In the genomic region with DNA sequence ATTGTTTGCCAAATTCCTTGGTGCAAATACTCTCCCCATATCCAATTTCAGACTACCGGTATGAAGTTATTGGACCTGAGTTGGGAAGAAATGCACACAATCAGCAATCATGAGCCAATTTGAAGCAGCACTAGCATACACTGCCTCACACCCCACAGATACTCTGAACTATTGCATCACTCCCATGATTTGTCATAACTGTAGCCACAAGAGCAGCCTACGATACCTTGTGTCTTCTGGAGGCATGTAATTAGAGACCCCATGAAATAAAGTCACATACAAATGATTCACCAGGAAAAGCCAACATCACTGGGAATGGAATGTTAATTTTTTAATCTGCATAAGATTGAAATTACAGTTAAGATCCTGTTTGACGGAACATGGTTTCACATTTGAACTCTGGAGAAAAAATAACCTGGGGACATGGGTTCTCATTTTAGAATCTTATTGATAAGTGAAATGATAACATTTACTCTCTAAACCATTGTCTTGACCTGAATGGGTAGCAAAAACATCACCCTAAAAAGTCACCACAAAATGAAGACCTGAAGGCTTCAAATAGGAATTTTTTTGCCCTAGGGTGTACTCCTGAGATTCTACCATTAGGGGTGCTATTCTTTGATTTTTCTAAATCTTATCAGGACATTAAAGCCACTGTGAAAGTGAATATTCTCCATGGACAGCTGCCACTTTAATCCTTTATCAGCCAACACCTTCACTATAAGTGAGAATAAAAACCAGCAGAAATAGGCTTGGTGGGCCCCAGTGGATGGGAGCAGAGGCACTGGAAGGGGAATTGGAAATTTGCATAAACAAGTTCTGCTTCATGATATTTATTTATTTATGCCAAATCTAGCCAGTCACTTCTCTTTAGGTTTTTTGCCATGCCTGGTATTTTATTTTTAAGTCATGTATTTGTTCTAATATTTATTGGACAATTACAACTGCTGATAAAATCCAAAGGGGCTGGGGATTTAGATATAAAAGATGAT, we compare ENCODE assay signal across 1 cellular context.
TF ChIP-seq lines count a peak whose summit lies in the region.

No MANE protein-coding gene starts in this region.

TF ChIP-seq in K562, 482 proteins besides CTCF, POLR2A, EP300 and RAD21 (continued from another document and continues in another):
- no peak for TF ChIP-seq GTF2F1 (IDR thresholded peaks at IDR 0.05; ENCODE audit: low read depth, low read length)
- no peak for TF ChIP-seq HNRNPLL (IDR thresholded peaks at IDR 0.05; ENCODE audit: low read depth, low read length, poor library complexity, severe bottlenecking)
- TF ChIP-seq PHF8 (IDR thresholded peaks at IDR 0.05; ENCODE audit: borderline replicate concordance, low read length), result no peak
- TF ChIP-seq, protein P1, sequence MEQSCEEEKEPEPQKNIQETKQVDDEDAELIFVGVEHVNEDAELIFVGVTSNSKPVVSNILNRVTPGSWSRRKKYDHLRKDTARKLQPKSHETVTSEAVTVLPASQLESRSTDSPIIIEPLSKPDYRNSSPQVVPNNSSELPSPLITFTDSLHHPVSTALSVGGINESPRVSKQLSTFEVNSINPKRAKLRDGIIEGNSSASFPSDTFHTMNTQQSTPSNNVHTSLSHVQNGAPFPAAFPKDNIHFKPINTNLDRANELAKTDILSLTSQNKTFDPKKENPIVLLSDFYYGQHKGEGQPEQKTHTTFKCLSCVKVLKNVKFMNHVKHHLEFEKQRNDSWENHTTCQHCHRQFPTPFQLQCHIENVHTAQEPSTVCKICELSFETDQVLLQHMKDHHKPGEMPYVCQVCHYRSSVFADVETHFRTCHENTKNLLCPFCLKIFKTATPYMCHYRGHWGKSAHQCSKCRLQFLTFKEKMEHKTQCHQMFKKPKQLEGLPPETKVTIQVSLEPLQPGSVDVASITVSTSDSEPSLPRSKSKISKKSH (CRISPR knock-in tag; IDR thresholded peaks at IDR 0.05), result no peak
- no peak for TF ChIP-seq FOXA1 (IDR thresholded peaks at IDR 0.05; ENCODE audit: borderline replicate concordance)
- TF ChIP-seq RB1 (IDR thresholded peaks at IDR 0.05; ENCODE audit: low read depth), result no peak
- no peak for TF ChIP-seq HCFC1 (IDR thresholded peaks at IDR 0.05; ENCODE audit: low read depth, low read length)
- TF ChIP-seq MEIS2 (IDR thresholded peaks at IDR 0.05; ENCODE audit: partially characterized antibody), result peak; percentile 9
- peak; percentile 70 for TF ChIP-seq ATF7 (IDR thresholded peaks at IDR 0.05)
- TF ChIP-seq, protein P2, sequence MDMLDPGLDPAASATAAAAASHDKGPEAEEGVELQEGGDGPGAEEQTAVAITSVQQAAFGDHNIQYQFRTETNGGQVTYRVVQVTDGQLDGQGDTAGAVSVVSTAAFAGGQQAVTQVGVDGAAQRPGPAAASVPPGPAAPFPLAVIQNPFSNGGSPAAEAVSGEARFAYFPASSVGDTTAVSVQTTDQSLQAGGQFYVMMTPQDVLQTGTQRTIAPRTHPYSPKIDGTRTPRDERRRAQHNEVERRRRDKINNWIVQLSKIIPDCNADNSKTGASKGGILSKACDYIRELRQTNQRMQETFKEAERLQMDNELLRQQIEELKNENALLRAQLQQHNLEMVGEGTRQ (CRISPR knock-in tag; IDR thresholded peaks at IDR 0.05), result no peak
- no peak for TF ChIP-seq SRSF1 (IDR thresholded peaks at IDR 0.05; ENCODE audit: low read depth, low read length)
- TF ChIP-seq CBX5 (IDR thresholded peaks at IDR 0.05; ENCODE audit: borderline replicate concordance, low read depth), result 0 out of 2 replicates have a peak, but pooled peaks have one; percentile 2
- no peak for TF ChIP-seq ZZZ3 (IDR thresholded peaks at IDR 0.05)
- TF ChIP-seq, protein P3, sequence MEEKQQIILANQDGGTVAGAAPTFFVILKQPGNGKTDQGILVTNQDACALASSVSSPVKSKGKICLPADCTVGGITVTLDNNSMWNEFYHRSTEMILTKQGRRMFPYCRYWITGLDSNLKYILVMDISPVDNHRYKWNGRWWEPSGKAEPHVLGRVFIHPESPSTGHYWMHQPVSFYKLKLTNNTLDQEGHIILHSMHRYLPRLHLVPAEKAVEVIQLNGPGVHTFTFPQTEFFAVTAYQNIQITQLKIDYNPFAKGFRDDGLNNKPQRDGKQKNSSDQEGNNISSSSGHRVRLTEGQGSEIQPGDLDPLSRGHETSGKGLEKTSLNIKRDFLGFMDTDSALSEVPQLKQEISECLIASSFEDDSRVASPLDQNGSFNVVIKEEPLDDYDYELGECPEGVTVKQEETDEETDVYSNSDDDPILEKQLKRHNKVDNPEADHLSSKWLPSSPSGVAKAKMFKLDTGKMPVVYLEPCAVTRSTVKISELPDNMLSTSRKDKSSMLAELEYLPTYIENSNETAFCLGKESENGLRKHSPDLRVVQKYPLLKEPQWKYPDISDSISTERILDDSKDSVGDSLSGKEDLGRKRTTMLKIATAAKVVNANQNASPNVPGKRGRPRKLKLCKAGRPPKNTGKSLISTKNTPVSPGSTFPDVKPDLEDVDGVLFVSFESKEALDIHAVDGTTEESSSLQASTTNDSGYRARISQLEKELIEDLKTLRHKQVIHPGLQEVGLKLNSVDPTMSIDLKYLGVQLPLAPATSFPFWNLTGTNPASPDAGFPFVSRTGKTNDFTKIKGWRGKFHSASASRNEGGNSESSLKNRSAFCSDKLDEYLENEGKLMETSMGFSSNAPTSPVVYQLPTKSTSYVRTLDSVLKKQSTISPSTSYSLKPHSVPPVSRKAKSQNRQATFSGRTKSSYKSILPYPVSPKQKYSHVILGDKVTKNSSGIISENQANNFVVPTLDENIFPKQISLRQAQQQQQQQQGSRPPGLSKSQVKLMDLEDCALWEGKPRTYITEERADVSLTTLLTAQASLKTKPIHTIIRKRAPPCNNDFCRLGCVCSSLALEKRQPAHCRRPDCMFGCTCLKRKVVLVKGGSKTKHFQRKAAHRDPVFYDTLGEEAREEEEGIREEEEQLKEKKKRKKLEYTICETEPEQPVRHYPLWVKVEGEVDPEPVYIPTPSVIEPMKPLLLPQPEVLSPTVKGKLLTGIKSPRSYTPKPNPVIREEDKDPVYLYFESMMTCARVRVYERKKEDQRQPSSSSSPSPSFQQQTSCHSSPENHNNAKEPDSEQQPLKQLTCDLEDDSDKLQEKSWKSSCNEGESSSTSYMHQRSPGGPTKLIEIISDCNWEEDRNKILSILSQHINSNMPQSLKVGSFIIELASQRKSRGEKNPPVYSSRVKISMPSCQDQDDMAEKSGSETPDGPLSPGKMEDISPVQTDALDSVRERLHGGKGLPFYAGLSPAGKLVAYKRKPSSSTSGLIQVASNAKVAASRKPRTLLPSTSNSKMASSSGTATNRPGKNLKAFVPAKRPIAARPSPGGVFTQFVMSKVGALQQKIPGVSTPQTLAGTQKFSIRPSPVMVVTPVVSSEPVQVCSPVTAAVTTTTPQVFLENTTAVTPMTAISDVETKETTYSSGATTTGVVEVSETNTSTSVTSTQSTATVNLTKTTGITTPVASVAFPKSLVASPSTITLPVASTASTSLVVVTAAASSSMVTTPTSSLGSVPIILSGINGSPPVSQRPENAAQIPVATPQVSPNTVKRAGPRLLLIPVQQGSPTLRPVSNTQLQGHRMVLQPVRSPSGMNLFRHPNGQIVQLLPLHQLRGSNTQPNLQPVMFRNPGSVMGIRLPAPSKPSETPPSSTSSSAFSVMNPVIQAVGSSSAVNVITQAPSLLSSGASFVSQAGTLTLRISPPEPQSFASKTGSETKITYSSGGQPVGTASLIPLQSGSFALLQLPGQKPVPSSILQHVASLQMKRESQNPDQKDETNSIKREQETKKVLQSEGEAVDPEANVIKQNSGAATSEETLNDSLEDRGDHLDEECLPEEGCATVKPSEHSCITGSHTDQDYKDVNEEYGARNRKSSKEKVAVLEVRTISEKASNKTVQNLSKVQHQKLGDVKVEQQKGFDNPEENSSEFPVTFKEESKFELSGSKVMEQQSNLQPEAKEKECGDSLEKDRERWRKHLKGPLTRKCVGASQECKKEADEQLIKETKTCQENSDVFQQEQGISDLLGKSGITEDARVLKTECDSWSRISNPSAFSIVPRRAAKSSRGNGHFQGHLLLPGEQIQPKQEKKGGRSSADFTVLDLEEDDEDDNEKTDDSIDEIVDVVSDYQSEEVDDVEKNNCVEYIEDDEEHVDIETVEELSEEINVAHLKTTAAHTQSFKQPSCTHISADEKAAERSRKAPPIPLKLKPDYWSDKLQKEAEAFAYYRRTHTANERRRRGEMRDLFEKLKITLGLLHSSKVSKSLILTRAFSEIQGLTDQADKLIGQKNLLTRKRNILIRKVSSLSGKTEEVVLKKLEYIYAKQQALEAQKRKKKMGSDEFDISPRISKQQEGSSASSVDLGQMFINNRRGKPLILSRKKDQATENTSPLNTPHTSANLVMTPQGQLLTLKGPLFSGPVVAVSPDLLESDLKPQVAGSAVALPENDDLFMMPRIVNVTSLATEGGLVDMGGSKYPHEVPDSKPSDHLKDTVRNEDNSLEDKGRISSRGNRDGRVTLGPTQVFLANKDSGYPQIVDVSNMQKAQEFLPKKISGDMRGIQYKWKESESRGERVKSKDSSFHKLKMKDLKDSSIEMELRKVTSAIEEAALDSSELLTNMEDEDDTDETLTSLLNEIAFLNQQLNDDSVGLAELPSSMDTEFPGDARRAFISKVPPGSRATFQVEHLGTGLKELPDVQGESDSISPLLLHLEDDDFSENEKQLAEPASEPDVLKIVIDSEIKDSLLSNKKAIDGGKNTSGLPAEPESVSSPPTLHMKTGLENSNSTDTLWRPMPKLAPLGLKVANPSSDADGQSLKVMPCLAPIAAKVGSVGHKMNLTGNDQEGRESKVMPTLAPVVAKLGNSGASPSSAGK (IDR thresholded peaks at IDR 0.05), result peak; percentile 64
- TF ChIP-seq TCF7L2 (IDR thresholded peaks at IDR 0.05; ENCODE audit: low read depth, low read length), result no peak
- no peak for TF ChIP-seq SLC30A9 (CRISPR knock-in tag; IDR thresholded peaks at IDR 0.05)
- TF ChIP-seq MTA1 (IDR thresholded peaks at IDR 0.05; ENCODE audit: borderline replicate concordance), result no peak
- no peak for TF ChIP-seq ZBED1 (IDR thresholded peaks at IDR 0.05)
- no peak for TF ChIP-seq ZNF668 (CRISPR knock-in tag; IDR thresholded peaks at IDR 0.05)
- 0 out of 2 replicates have a peak, but pooled peaks have one; percentile 29 for TF ChIP-seq GABPA (tag; conservative IDR thresholded peaks at IDR 0.05; ENCODE audit: low read depth)
- TF ChIP-seq, protein P4, sequence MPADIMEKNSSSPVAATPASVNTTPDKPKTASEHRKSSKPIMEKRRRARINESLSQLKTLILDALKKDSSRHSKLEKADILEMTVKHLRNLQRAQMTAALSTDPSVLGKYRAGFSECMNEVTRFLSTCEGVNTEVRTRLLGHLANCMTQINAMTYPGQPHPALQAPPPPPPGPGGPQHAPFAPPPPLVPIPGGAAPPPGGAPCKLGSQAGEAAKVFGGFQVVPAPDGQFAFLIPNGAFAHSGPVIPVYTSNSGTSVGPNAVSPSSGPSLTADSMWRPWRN (IDR thresholded peaks at IDR 0.05; ENCODE audit: low read depth), result no peak
- TF ChIP-seq, protein P5, sequence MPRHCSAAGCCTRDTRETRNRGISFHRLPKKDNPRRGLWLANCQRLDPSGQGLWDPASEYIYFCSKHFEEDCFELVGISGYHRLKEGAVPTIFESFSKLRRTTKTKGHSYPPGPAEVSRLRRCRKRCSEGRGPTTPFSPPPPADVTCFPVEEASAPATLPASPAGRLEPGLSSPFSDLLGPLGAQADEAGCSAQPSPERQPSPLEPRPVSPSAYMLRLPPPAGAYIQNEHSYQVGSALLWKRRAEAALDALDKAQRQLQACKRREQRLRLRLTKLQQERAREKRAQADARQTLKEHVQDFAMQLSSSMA (CRISPR knock-in tag; IDR thresholded peaks at IDR 0.05), result no peak
- TF ChIP-seq TAF15 (IDR thresholded peaks at IDR 0.05; ENCODE audit: low read depth, low read length), result no peak
- TF ChIP-seq ZNF695 (CRISPR knock-in tag; IDR thresholded peaks at IDR 0.05), result no peak
- TF ChIP-seq, protein P6, sequence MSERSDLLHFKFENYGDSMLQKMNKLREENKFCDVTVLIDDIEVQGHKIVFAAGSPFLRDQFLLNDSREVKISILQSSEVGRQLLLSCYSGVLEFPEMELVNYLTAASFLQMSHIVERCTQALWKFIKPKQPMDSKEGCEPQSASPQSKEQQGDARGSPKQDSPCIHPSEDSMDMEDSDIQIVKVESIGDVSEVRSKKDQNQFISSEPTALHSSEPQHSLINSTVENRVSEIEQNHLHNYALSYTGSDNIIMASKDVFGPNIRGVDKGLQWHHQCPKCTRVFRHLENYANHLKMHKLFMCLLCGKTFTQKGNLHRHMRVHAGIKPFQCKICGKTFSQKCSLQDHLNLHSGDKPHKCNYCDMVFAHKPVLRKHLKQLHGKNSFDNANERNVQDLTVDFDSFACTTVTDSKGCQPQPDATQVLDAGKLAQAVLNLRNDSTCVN (CRISPR knock-in tag; IDR thresholded peaks at IDR 0.05), result no peak
- TF ChIP-seq, protein P7, sequence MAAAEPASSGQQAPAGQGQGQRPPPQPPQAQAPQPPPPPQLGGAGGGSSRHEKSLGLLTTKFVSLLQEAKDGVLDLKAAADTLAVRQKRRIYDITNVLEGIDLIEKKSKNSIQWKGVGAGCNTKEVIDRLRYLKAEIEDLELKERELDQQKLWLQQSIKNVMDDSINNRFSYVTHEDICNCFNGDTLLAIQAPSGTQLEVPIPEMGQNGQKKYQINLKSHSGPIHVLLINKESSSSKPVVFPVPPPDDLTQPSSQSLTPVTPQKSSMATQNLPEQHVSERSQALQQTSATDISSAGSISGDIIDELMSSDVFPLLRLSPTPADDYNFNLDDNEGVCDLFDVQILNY (CRISPR knock-in tag; IDR thresholded peaks at IDR 0.05), result no peak
- no peak for TF ChIP-seq PTTG1 (tag; IDR thresholded peaks at IDR 0.05; ENCODE audit: low read depth)
- no peak for TF ChIP-seq HDAC3 (IDR thresholded peaks at IDR 0.05; ENCODE audit: borderline replicate concordance, partially characterized antibody)
- TF ChIP-seq, protein P8, sequence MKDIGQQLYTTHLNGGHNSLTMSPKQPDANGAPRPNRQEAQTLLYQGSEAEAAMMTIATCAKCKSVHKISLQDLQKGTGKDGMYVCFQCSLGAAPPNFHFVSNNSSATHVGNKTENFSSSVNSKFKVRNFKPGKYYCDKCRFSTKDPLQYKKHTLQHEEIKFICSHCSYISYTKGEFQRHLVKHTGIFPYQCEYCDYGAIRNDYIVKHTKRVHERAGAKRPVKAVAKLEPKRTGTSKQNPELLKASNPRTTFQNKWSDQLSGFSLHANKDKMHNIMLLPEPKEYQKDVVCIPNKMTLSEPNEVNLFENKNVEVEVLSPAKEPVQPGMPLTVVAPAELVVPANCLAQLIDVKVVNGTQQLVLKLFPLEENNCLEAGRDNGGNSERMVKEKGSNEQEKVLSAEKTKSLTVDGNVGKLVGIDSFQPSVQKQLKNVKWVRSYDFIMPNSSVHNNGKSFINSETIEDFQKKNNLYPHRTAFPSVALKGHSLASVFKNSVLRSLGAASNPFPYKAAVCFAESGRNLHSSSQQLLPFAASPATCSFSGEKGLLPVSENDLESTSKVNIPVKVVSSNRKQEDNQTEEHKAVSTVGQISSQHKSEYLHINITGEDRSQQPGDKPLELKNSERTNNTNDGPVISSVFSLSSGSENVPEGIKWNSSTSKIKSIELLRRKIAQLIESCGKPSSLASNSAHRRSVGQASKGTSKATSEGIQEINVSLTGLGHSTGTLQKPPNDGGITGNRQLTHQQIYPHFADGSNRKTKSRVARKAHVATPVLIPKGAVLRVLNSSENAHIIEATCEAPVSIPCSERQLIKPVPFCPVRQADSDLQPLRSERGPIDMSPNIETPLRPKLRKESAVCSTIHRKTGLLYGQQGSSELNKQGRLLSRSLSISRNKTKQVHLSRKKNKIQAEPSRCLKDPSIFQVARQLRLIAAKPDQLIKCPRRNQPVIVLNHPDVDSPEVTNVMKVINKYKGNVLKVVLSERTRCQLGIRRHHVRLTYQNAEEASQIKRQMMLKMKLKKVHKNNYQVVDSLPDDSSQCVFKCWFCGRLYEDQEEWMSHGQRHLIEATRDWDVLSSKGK (CRISPR knock-in tag; IDR thresholded peaks at IDR 0.05), result no peak
- no peak; the same call in 1 of the 2 replicates for TF ChIP-seq NCOR1 (IDR thresholded peaks at IDR 0.05)
- TF ChIP-seq DNMT1 (IDR thresholded peaks at IDR 0.05), result no peak
- no peak for TF ChIP-seq PRPF4 (IDR thresholded peaks at IDR 0.05; ENCODE audit: insufficient read depth, low read depth, low read length, poor library complexity, severe bottlenecking)
- 0 out of 2 replicates have a peak, but pooled peaks have one; percentile 43 for TF ChIP-seq MEF2D (tag; conservative IDR thresholded peaks at IDR 0.05; ENCODE audit: low read depth)
- TF ChIP-seq RUNX1 (IDR thresholded peaks at IDR 0.05; ENCODE audit: low read depth), result no peak
- TF ChIP-seq NONO (IDR thresholded peaks at IDR 0.05; ENCODE audit: low read depth in 2 of 2, low read length in 1 of 2), result no peak
